Comparison of ENCODE assay signal across 8 cellular contexts in genomic region chr2:73112913-73113633, GRCh38. TPM values are rescaled to one million over a fixed set of nuclear protein-coding genes. Genes with fewer than 3 reads are reported as not detected.
DNase-seq lines count a peak whose midpoint lies in the region; ATAC-seq lines count a peak whose summit lies in the region.

Gene RAB11FIP5 (minus strand): TSS chr2:73112948. CDS start chr2:73112777, 171 bp downstream.

- intact Hi-C loops in left colon (cut with DNase I, micrococcal nuclease) = no loop called here

- DNase-seq in NCI-H2227 treated with DMSO at 0.1 percent for 48 hours (lab: John Stamatoyannopoulos, UW) (peak; percentile 45), dedifferentiated amniotic fluid mesenchymal stem cell (ENCODE audit: extremely low spot score) (peak; percentile 76), left colon (peak; percentile 68 to 77)
- peak; percentile 74 for DNase-seq in activated CD4-positive, alpha-beta T cell treated with anti-CD3 and anti-CD28 coated beads, Interleukin-2, amount 50 U/mL, for 1 hour
- DNase-seq in stimulated activated CD4-positive, alpha-beta T cell treated with anti-CD3 and anti-CD28 coated beads, Interleukin-1b, Interleukin-23, amount 100 ng/mL, for 1 hour (ENCODE audit: low read depth in 2 of 2) = peak; percentile 55 to 59

- ATAC-seq in GM18502 (IDR thresholded peaks at IDR 0.05; ENCODE audit: poor library complexity, unreplicated experiment) (peak; percentile 79), HG02884 (IDR thresholded peaks at IDR 0.05; ENCODE audit: unreplicated experiment) (peak; percentile 79), left colon (peak; percentile 74), GM19455 (IDR thresholded peaks at IDR 0.05; ENCODE audit: unreplicated experiment) (no peak)

RNA-seq across cellular contexts. Expression of gene RAB11FIP5, which starts in this region (rescaled TPM):
- 10 to 100 TPM; 19.3 to 19.7 TPM for total RNA-seq in left colon
